12 cellular contexts compared by ENCODE assay signal in genomic region chr5:176530406-176530982, GRCh38. TPM values are rescaled to one million over a fixed set of nuclear protein-coding genes. Genes with fewer than 3 reads are reported as not detected.
DNase-seq lines count a peak whose midpoint lies in the region; ATAC-seq, FAIRE-seq and TF ChIP-seq lines count a peak whose summit lies in the region.
"Had no signal": no experiment of that assay in that cellular context is flagged by ENCODE, and none has a peak within 500 bp of the region (broad histone marks: within the 10 kb centered on the region; RNA-seq: fewer than 3 reads in every experiment).

No MANE protein-coding gene starts in this region.

- CTCF ChIA-PET in GM10248 (lab: Yijun Ruan, JAX) = interaction anchor here (1.0 to 2.7 kb wide), 5 partner anchors 8 to 114 kb away, joined by 3 to 17 read pairs (median 4); partner anchors contain the start of genes CLTB and FAF2

- no peaks in the 10 kb centered on the region for H3K9me3 Mint-ChIP-seq in activated naive CD4-positive, alpha-beta T cell treated with anti-CD3 and anti-CD28 coated beads, Interleukin-2, amount 50 U/mL, for 24 hours
- H3K9me3 Mint-ChIP-seq in activated T-cell treated with anti-CD3 and anti-CD28 coated beads, Interleukin-2, amount 50 U/mL, for 4 hours = no peaks in the 10 kb centered on the region
- H3K9me3 Mint-ChIP-seq: HFFc6 had no signal

- TF ChIP-seq POLR2A in H54 (IDR thresholded peaks at IDR 0.05; ENCODE audit: low read depth, low read length) = no peak

- H3K36me3 ChIP-seq in muscle layer of colon (ENCODE audit: insufficient read depth, low read length) = peaks cover 35% of the 10 kb centered on the region

- TF ChIP-seq CTCF in GM10248 (IDR thresholded peaks at IDR 0.05; ENCODE audit: control extremely low read depth, extremely low read depth, low read depth, missing control alignments) = no peak

- peaks cover 41% of the 10 kb centered on the region for H3K4me1 ChIP-seq in muscle layer of colon (ENCODE audit: insufficient read depth, low read length)

- FAIRE-seq in H54 (lab: Jason Lieb, UNC) = no peak
- FAIRE-seq: GM18507, RCC 7860 had no signal

- H3K4me3 ChIP-seq in muscle layer of colon (ENCODE audit: low read depth in 1 of 2, low read length in 2 of 2) = no peak overlapping the region

- no peak overlapping the region for H3K4me3 Mint-ChIP-seq in activated naive CD4-positive, alpha-beta T cell treated with anti-CD3 and anti-CD28 coated beads, Interleukin-2, amount 50 U/mL, for 24 hours
- H3K4me3 Mint-ChIP-seq in activated T-cell treated with anti-CD3 and anti-CD28 coated beads, Interleukin-2, amount 50 U/mL, for 4 hours = peak overlapping the region; percentile 16
- H3K4me3 Mint-ChIP-seq: HFFc6 had no signal

- peaks cover 6% of the 10 kb centered on the region for H3K36me3 Mint-ChIP-seq in activated naive CD4-positive, alpha-beta T cell treated with anti-CD3 and anti-CD28 coated beads, Interleukin-2, amount 50 U/mL, for 24 hours
- H3K36me3 Mint-ChIP-seq in activated T-cell treated with anti-CD3 and anti-CD28 coated beads, Interleukin-2, amount 50 U/mL, for 4 hours (ENCODE audit: insufficient read depth) = peaks cover 7% of the 10 kb centered on the region

- H3K9me3 ChIP-seq in muscle layer of colon (ENCODE audit: low read length) = no peaks in the 10 kb centered on the region

- no peak overlapping the region for H3K9ac ChIP-seq in muscle layer of colon (ENCODE audit: low read length)

- no peak for DNase-seq in activated naive CD4-positive, alpha-beta T cell (lab: John Stamatoyannopoulos, UW)
- DNase-seq in activated T-cell treated with anti-CD3 and anti-CD28 coated beads, Interleukin-2, amount 50 U/mL, for 4 hours = no peak
- DNase-seq in GM10248 (ENCODE audit: extremely low spot score) = no peak
- no peak for DNase-seq in H54 (ENCODE audit: insufficient read length, low spot score)
- no peak for DNase-seq in SHP77 treated with DMSO at 0.1 percent for 48 hours (lab: John Stamatoyannopoulos, UW)

- peak overlapping the region; percentile 32 for H3K27ac ChIP-seq in muscle layer of colon (ENCODE audit: low read depth, low read length)
- H3K27ac ChIP-seq: epithelial cell of prostate had no signal

- no peak for ATAC-seq in activated T-cell treated with anti-CD3 and anti-CD28 coated beads, Interleukin-2, amount 50 U/mL, for 4 hours
- ATAC-seq in HG02884 (IDR thresholded peaks at IDR 0.05; ENCODE audit: unreplicated experiment) = no peak

- H3K4me1 Mint-ChIP-seq in activated naive CD4-positive, alpha-beta T cell treated with anti-CD3 and anti-CD28 coated beads, Interleukin-2, amount 50 U/mL, for 24 hours = peaks cover 48% of the 10 kb centered on the region
- peaks cover 46% of the 10 kb centered on the region for H3K4me1 Mint-ChIP-seq in activated T-cell treated with anti-CD3 and anti-CD28 coated beads, Interleukin-2, amount 50 U/mL, for 4 hours (ENCODE audit: low read depth)

- H3K27me3 ChIP-seq in muscle layer of colon (ENCODE audit: control insufficient read depth in 1 of 2, insufficient read depth in 2 of 2, low read length in 2 of 2) = no peaks in the 10 kb centered on the region

- POLR2A ChIA-PET in GM10248 (lab: Yijun Ruan, JAX) = interaction anchor here (0.5 to 0.6 kb wide), 2 partner anchors 20 to 178 kb away, joined by 3 read pairs; no protein-coding TSS in a partner anchor

- peak overlapping the region; percentile 84 for H3K27ac Mint-ChIP-seq in activated naive CD4-positive, alpha-beta T cell treated with anti-CD3 and anti-CD28 coated beads, Interleukin-2, amount 50 U/mL, for 24 hours
- H3K27ac Mint-ChIP-seq: HFFc6 had no signal

- H3K27me3 Mint-ChIP-seq in activated naive CD4-positive, alpha-beta T cell treated with anti-CD3 and anti-CD28 coated beads, Interleukin-2, amount 50 U/mL, for 24 hours = no peaks in the 10 kb centered on the region
- H3K27me3 Mint-ChIP-seq in activated T-cell treated with anti-CD3 and anti-CD28 coated beads, Interleukin-2, amount 50 U/mL, for 4 hours (ENCODE audit: low read depth) = no peaks in the 10 kb centered on the region

RNA-seq across cellular contexts. Expression of gene RNF44, which starts 6.7 kb away (rescaled TPM):
- total RNA-seq in activated T-cell treated with anti-CD3 and anti-CD28 coated beads, Interleukin-2, amount 50 U/mL, for 4 hours = 10 to 100 TPM; 55.0 to 58.5 (median 58.4) TPM

RNA-seq across cellular contexts. Expression of gene CDHR2, which starts 18.6 kb away (rescaled TPM):
- under 1 TPM; 0.29 to 0.43 (median 0.33) TPM for total RNA-seq in activated T-cell treated with anti-CD3 and anti-CD28 coated beads, Interleukin-2, amount 50 U/mL, for 4 hours
- total RNA-seq: HFFc6 had no signal
